19 cellular contexts compared by ENCODE assay signal in genomic region chr5:111548992-111549649, GRCh38. TPM values are rescaled to one million over a fixed set of nuclear protein-coding genes. Genes with fewer than 3 reads are reported as not detected.
DNase-seq lines count a peak whose midpoint lies in the region; TF ChIP-seq lines count a peak whose summit lies in the region.
"Had no signal": no experiment of that assay in that cellular context is flagged by ENCODE, and none has a peak within 500 bp of the region (broad histone marks: within the 10 kb centered on the region; RNA-seq: fewer than 3 reads in every experiment).

No MANE protein-coding gene starts in this region.

- H3K4me1 ChIP-seq in endodermal cell (ENCODE audit: control insufficient read depth, insufficient read depth, low read length) = peaks cover 15% of the 10 kb centered on the region

- H3K36me3 Mint-ChIP-seq in endodermal cell (ENCODE audit: low read depth) (no peaks in the 10 kb centered on the region), progenitor cell of endocrine pancreas (ENCODE audit: insufficient read depth) (no peaks in the 10 kb centered on the region)

- peaks cover 7% of the 10 kb centered on the region for H3K9me3 ChIP-seq in endodermal cell (ENCODE audit: control insufficient read depth, low read length)
- H3K9me3 ChIP-seq: ovary, tibial nerve had no signal

- TF ChIP-seq CTCF in endodermal cell (conservative IDR thresholded peaks at IDR 0.05) = no peak
- no peak for TF ChIP-seq CTCF in progenitor cell of endocrine pancreas (IDR thresholded peaks at IDR 0.05; ENCODE audit: unreplicated experiment)

- peaks cover 8% of the 10 kb centered on the region for H3K9me3 Mint-ChIP-seq in endodermal cell
- H3K9me3 Mint-ChIP-seq in progenitor cell of endocrine pancreas (ENCODE audit: low read depth) = no peaks in the 10 kb centered on the region

- intact Hi-C loops in head of caudate nucleus (cut with DNase I) = no loop called here

- no peak overlapping the region for H3K4me3 Mint-ChIP-seq in endodermal cell
- no peak overlapping the region for H3K4me3 Mint-ChIP-seq in progenitor cell of endocrine pancreas (ENCODE audit: low read depth)

- H3K27ac ChIP-seq in endodermal cell (ENCODE audit: low read depth, low read length) (no peak overlapping the region), substantia nigra (ENCODE audit: low read depth, low read length, poor library complexity, severe bottlenecking) (no peak overlapping the region)
- H3K27ac ChIP-seq: ovary, tibial nerve had no signal

- no peaks in the 10 kb centered on the region for H3K27me3 Mint-ChIP-seq in endodermal cell (ENCODE audit: insufficient read depth)
- H3K27me3 Mint-ChIP-seq in progenitor cell of endocrine pancreas = peaks cover 34% of the 10 kb centered on the region

- H3K36me3 ChIP-seq in endodermal cell (ENCODE audit: control insufficient read depth, insufficient read depth, low read length) = no peaks in the 10 kb centered on the region
- H3K36me3 ChIP-seq: ovary, tibial nerve had no signal

- no peaks in the 10 kb centered on the region for H3K27me3 ChIP-seq in endodermal cell (ENCODE audit: control insufficient read depth, insufficient read depth, low read length, poor library complexity, severe bottlenecking)
- H3K27me3 ChIP-seq: ovary, tibial nerve had no signal

- DNase-seq in NCI-H146 (lab: John Stamatoyannopoulos, UW) (peak; percentile 50), NCI-H146 treated with DMSO at 0.1 percent for 48 hours (lab: John Stamatoyannopoulos, UW; ENCODE audit: unreplicated experiment) (no peak), NCI-H2227 (lab: John Stamatoyannopoulos, UW; ENCODE audit: unreplicated experiment) (peak; percentile 85), endodermal cell (peak; percentile 60), progenitor cell of endocrine pancreas (ENCODE audit: low spot score, unreplicated experiment) (no peak), head of caudate nucleus (no peak), LoVo (ENCODE audit: low spot score) (no peak), substantia nigra (lab: John Stamatoyannopoulos, UW) (no peak)
- DNase-seq: activated CD4-positive, alpha-beta T cell treated with anti-CD3 and anti-CD28 coated beads, Interleukin-2, amount 50 U/mL, for 1 hour; activated T-cell treated with anti-CD3 and anti-CD28 coated beads, Interleukin-2, amount 50 U/mL, for 48 hours; Calu3; cortex of kidney; KBM-7; midbrain; NCI-H524 treated with DMSO at 0.1 percent for 48 hours; ovary; stimulated activated CD4-positive, alpha-beta T cell treated with anti-CD3 and anti-CD28 coated beads, Interleukin-15, amount 100 ng/mL, for 24 hours; T-helper 2 cell had no signal

- H3K4me1 Mint-ChIP-seq in endodermal cell (peaks cover 37% of the 10 kb centered on the region), progenitor cell of endocrine pancreas (ENCODE audit: low read depth) (peaks cover 26% of the 10 kb centered on the region)

- no peak overlapping the region for H3K4me3 ChIP-seq in endodermal cell (ENCODE audit: low read length)
- H3K4me3 ChIP-seq: ovary, tibial nerve had no signal

- 55 to 61% methylated on average over 2 to 6 of the region's 6 CpGs for WGBS in endodermal cell (ENCODE audit: insufficient coverage in 1 of 2, insufficient read length in 1 of 2), 2 experiments

- peak overlapping the region; percentile 2 for H3K9ac ChIP-seq in endodermal cell (ENCODE audit: extremely low read depth, low read length, poor library complexity, severe bottlenecking)

- peak overlapping the region; percentile 92 for H3K27ac Mint-ChIP-seq in endodermal cell
- H3K27ac Mint-ChIP-seq in progenitor cell of endocrine pancreas = peak overlapping the region; percentile 46

RNA-seq across cellular contexts. Expression of gene STARD4, which starts 36.8 kb away (rescaled TPM):
- total RNA-seq in endodermal cell (10 to 100 TPM; 29.5 to 40.7 TPM), progenitor cell of endocrine pancreas (35.6 and 41.2 TPM in 2 replicates)
- 72.9 TPM for polyA plus RNA-seq in endodermal cell (2013, experiment 1 of 2)
- 74.9 TPM for polyA plus RNA-seq in endodermal cell (2013, experiment 2 of 2)

Comparison
In these comparisons a context has a peak if more than half of its experiments do, and no peak if none do; other contexts are left out.
1. DNase-seq: peak in NCI-H146 (single experiment), NCI-H2227 (single experiment) and endodermal cell (single experiment); none in NCI-H146 treated with DMSO at 0.1 percent for 48 hours (single experiment), progenitor cell of endocrine pancreas (single experiment), head of caudate nucleus (0 of 42), LoVo (single experiment) and substantia nigra (0 of 49).